19 cellular contexts compared by ENCODE assay signal in the genomic region with DNA sequence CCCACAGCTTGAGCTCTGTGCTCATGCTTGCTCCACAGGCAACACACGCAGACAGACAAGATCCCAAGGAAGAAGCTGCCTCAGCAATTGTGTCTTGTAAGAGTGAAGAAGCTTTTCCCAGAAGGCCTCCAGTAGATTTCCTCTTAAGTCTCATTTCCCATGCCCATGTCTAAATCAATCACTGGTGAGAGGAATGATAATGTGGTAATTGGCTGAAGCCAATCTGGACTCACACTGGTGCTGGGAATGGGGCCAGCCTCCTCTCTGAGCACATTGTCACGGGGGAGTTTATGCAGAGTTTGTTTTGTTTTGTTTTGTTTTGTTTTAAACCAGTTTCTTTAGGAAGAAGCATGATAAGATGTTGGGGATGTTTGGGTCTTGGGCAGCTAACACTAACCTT. TPM values are rescaled to one million over a fixed set of nuclear protein-coding genes. Genes with fewer than 3 reads are reported as not detected.
DNase-seq lines count a peak whose midpoint lies in the region; ATAC-seq and TF ChIP-seq lines count a peak whose summit lies in the region.
"Had no signal": no experiment of that assay in that cellular context is flagged by ENCODE, and none has a peak within 500 bp of the region (broad histone marks: within the 10 kb centered on the region; RNA-seq: fewer than 3 reads in every experiment).

No MANE protein-coding gene starts in this region.

- H3K4me1 Mint-ChIP-seq in HFFc6 (ENCODE audit: low read depth) (peaks cover 42% of the 10 kb centered on the region), type B pancreatic cell (ENCODE audit: unreplicated experiment) (peaks cover 8% of the 10 kb centered on the region)
- H3K4me1 Mint-ChIP-seq: CD4-positive, CD25-positive, alpha-beta regulatory T cell had no signal

- H3K27me3 Mint-ChIP-seq in HFFc6 (ENCODE audit: insufficient read depth): no peaks in the 10 kb centered on the region; the same call in 1 of the 2 replicates
- peaks cover 10% of the 10 kb centered on the region for H3K27me3 Mint-ChIP-seq in type B pancreatic cell

- no peak for DNase-seq in HFFc6
- DNase-seq in fibroblast of mammary gland (ENCODE audit: low read depth): peak; percentile 61
- peak; percentile 62 for DNase-seq in retinal pigment epithelial cell (ENCODE audit: low read depth)
- DNase-seq in putamen (ENCODE audit: low spot score): no peak
- DNase-seq in type B pancreatic cell (ENCODE audit: extremely low spot score, unreplicated experiment): no peak
- no peak for DNase-seq in NCI-H526 (lab: John Stamatoyannopoulos, UW)
- DNase-seq: activated T-cell treated with anti-CD3 and anti-CD28 coated beads, Interleukin-2, amount 50 U/mL, for 24 hours; amniotic stem cell; CD4-positive, CD25-positive, alpha-beta regulatory T cell; cerebellar nuclear complex; H9; naive thymus-derived CD8-positive, alpha-beta T cell; NCI-H1417; NCI-H2081 treated with DMSO at 0.1 percent for 48 hours; OCI-M1; Right ventricle myocardium superior; substantia nigra had no signal

- H3K4me3 ChIP-seq in fibroblast of mammary gland (ENCODE audit: control insufficient read depth, low read depth, low read length) (no peak overlapping the region), retinal pigment epithelial cell (ENCODE audit: low read length) (no peak overlapping the region)

- H3K27ac Mint-ChIP-seq in HFFc6 (peak overlapping the region; percentile 14; the same call in 1 of the 2 replicates), type B pancreatic cell (no peak overlapping the region)
- H3K27ac Mint-ChIP-seq: activated T-cell treated with anti-CD3 and anti-CD28 coated beads, Interleukin-2, amount 50 U/mL, for 24 hours; CD4-positive, CD25-positive, alpha-beta regulatory T cell; H9; naive thymus-derived CD8-positive, alpha-beta T cell had no signal

- TF ChIP-seq CTCF in HFFc6 (IDR thresholded peaks at IDR 0.05) (no peak), fibroblast of mammary gland (conservative IDR thresholded peaks at IDR 0.05; ENCODE audit: control insufficient read depth, insufficient read depth, low read depth, low read length) (no peak), retinal pigment epithelial cell (conservative IDR thresholded peaks at IDR 0.05; ENCODE audit: low read depth, low read length) (no peak), type B pancreatic cell (conservative IDR thresholded peaks at IDR 0.05) (no peak)

- H3K9me3 Mint-ChIP-seq in HFFc6 (peaks cover 7% of the 10 kb centered on the region), type B pancreatic cell (peaks cover 5% of the 10 kb centered on the region)
- H3K9me3 Mint-ChIP-seq: activated T-cell treated with anti-CD3 and anti-CD28 coated beads, Interleukin-2, amount 50 U/mL, for 24 hours had no signal

- ATAC-seq in SK-N-SH treated with all-trans-retinoic acid at 6 μM for 48 hours: peak; percentile 48
- ATAC-seq: activated CD4-positive, CD25-positive, alpha-beta regulatory T cell treated with anti-CD3 and anti-CD28 coated beads, Interleukin-2, amount 50 U/mL, for 24 hours; naive thymus-derived CD8-positive, alpha-beta T cell had no signal

- peak overlapping the region; percentile 0; the same call in 1 of the 2 replicates for H3K4me3 Mint-ChIP-seq in HFFc6
- no peak overlapping the region for H3K4me3 Mint-ChIP-seq in type B pancreatic cell
- H3K4me3 Mint-ChIP-seq: activated T-cell treated with anti-CD3 and anti-CD28 coated beads, Interleukin-2, amount 50 U/mL, for 24 hours; CD4-positive, CD25-positive, alpha-beta regulatory T cell; H9; naive thymus-derived CD8-positive, alpha-beta T cell had no signal

- peaks cover 4% of the 10 kb centered on the region; the same call in 1 of the 2 replicates for H3K36me3 Mint-ChIP-seq in HFFc6 (ENCODE audit: low read depth)
- H3K36me3 Mint-ChIP-seq in type B pancreatic cell: peaks cover 5% of the 10 kb centered on the region
- H3K36me3 Mint-ChIP-seq: CD4-positive, CD25-positive, alpha-beta regulatory T cell; naive thymus-derived CD8-positive, alpha-beta T cell had no signal

TF ChIP-seq in SK-N-SH treated with all-trans-retinoic acid at 6 μM for 48 hours, 23 proteins besides CTCF, POLR2A, EP300 and RAD21:
- TF ChIP-seq TCF4 (CRISPR knock-in tag; IDR thresholded peaks at IDR 0.05; ENCODE audit: borderline replicate concordance) (no peak), ZFP3 (CRISPR knock-in tag; IDR thresholded peaks at IDR 0.05) (no peak), PPARA (CRISPR knock-in tag; IDR thresholded peaks at IDR 0.05; ENCODE audit: borderline replicate concordance) (no peak), SNAI2 (CRISPR knock-in tag; IDR thresholded peaks at IDR 0.05) (no peak), ARNTL (CRISPR knock-in tag; IDR thresholded peaks at IDR 0.05; ENCODE audit: borderline replicate concordance, low read depth) (no peak), ISL1 (CRISPR knock-in tag; IDR thresholded peaks at IDR 0.05) (no peak), ZC3H10 (CRISPR knock-in tag; IDR thresholded peaks at IDR 0.05) (no peak), ESRRG (CRISPR knock-in tag; IDR thresholded peaks at IDR 0.05) (no peak), ZNF565 (CRISPR knock-in tag; conservative IDR thresholded peaks at IDR 0.05; ENCODE audit: low read depth) (no peak)
- TF ChIP-seq, protein P1, sequence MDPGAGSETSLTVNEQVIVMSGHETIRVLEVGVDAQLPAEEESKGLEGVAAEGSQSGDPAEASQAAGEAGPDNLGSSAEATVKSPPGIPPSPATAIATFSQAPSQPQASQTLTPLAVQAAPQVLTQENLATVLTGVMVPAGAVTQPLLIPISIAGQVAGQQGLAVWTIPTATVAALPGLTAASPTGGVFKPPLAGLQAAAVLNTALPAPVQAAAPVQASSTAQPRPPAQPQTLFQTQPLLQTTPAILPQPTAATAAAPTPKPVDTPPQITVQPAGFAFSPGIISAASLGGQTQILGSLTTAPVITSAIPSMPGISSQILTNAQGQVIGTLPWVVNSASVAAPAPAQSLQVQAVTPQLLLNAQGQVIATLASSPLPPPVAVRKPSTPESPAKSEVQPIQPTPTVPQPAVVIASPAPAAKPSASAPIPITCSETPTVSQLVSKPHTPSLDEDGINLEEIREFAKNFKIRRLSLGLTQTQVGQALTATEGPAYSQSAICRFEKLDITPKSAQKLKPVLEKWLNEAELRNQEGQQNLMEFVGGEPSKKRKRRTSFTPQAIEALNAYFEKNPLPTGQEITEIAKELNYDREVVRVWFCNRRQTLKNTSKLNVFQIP (CRISPR knock-in tag; IDR thresholded peaks at IDR 0.05; ENCODE audit: borderline replicate concordance, low read depth): no peak
- TF ChIP-seq, protein P2, sequence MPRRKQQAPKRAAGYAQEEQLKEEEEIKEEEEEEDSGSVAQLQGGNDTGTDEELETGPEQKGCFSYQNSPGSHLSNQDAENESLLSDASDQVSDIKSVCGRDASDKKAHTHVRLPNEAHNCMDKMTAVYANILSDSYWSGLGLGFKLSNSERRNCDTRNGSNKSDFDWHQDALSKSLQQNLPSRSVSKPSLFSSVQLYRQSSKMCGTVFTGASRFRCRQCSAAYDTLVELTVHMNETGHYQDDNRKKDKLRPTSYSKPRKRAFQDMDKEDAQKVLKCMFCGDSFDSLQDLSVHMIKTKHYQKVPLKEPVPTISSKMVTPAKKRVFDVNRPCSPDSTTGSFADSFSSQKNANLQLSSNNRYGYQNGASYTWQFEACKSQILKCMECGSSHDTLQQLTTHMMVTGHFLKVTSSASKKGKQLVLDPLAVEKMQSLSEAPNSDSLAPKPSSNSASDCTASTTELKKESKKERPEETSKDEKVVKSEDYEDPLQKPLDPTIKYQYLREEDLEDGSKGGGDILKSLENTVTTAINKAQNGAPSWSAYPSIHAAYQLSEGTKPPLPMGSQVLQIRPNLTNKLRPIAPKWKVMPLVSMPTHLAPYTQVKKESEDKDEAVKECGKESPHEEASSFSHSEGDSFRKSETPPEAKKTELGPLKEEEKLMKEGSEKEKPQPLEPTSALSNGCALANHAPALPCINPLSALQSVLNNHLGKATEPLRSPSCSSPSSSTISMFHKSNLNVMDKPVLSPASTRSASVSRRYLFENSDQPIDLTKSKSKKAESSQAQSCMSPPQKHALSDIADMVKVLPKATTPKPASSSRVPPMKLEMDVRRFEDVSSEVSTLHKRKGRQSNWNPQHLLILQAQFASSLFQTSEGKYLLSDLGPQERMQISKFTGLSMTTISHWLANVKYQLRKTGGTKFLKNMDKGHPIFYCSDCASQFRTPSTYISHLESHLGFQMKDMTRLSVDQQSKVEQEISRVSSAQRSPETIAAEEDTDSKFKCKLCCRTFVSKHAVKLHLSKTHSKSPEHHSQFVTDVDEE (CRISPR knock-in tag; IDR thresholded peaks at IDR 0.05): no peak
- TF ChIP-seq, protein P3, sequence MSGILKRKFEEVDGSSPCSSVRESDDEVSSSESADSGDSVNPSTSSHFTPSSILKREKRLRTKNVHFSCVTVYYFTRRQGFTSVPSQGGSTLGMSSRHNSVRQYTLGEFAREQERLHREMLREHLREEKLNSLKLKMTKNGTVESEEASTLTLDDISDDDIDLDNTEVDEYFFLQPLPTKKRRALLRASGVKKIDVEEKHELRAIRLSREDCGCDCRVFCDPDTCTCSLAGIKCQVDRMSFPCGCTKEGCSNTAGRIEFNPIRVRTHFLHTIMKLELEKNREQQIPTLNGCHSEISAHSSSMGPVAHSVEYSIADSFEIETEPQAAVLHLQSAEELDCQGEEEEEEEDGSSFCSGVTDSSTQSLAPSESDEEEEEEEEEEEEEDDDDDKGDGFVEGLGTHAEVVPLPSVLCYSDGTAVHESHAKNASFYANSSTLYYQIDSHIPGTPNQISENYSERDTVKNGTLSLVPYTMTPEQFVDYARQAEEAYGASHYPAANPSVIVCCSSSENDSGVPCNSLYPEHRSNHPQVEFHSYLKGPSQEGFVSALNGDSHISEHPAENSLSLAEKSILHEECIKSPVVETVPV (CRISPR knock-in tag; IDR thresholded peaks at IDR 0.05): no peak

RNA-seq across cellular contexts. Expression of a gene that starts 36.6 kb away (rescaled TPM):
- 1 to 10 TPM; 1.2 to 9.7 (median 8.5) TPM for total RNA-seq in HFFc6 (2021; fragmentation: NEBNext Ultra II Directional; extraction: Animal tissue kit (Norgen Biotek cat#: 25700))
- total RNA-seq in type B pancreatic cell (ENCODE audit: low replicate concordance): 3.4 and 4.6 TPM in 2 replicates
- total RNA-seq: CD4-positive, CD25-positive, alpha-beta regulatory T cell; naive thymus-derived CD8-positive, alpha-beta T cell had no signal

Comparison
In these comparisons a context has a peak if more than half of its experiments do, and no peak if none do; other contexts are left out.
1. DNase-seq: peak in fibroblast of mammary gland (single experiment) and retinal pigment epithelial cell (single experiment); none in HFFc6 (single experiment), putamen (single experiment), type B pancreatic cell (single experiment) and NCI-H526 (0 of 2).